Comparison of ENCODE assay signal across 24 cellular contexts in the genomic region with DNA sequence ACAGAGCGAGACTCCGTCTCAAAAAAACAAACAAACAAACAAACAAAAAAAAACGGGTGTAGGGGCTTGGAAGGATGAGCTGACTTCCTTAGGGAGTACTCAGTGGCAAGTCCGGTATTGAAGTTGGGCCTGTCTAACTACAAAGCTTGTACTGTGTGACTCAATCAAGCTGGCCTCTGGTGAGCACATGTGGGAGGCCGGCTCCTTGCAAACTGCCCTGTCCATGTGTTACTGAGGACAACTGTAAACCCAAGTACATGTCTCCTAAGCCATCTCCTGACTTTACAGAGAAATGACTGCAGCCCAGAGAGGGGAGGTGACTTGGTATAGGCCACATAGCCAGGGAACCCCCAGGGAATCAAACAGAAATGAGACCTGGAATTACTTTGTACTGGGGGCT. TPM values are rescaled to one million over a fixed set of nuclear protein-coding genes. Genes with fewer than 3 reads are reported as not detected.
DNase-seq lines count a peak whose midpoint lies in the region; ATAC-seq and TF ChIP-seq lines count a peak whose summit lies in the region.
"Had no signal": no experiment of that assay in that cellular context is flagged by ENCODE, and none has a peak within 500 bp of the region (broad histone marks: within the 10 kb centered on the region; RNA-seq: fewer than 3 reads in every experiment).

No MANE protein-coding gene starts in this region.

- H3K4me1 ChIP-seq in Peyer's patch (no peaks in the 10 kb centered on the region), esophagus muscularis mucosa (no peaks in the 10 kb centered on the region)

- H3K27me3 ChIP-seq in Peyer's patch = no peaks in the 10 kb centered on the region
- peaks cover 0 to 13% (median 0%) of the 10 kb centered on the region in 4 donors for H3K27me3 ChIP-seq in esophagus muscularis mucosa

- 65% methylated on average over 5 of the region's 5 CpGs for WGBS in esophagus muscularis mucosa

- DNase-seq in EH (ENCODE audit: low read depth) (peak; percentile 35), Peyer's patch (peak in 2 of 3 donors; percentile 4 to 14), fibroblast of peridontal ligament (ENCODE audit: extremely low read depth) (peak; percentile 39), posterior vena cava (ENCODE audit: low spot score) (peak; percentile 46), esophagus muscularis mucosa (ENCODE audit: extremely low spot score) (no peak), SK-N-DZ (ENCODE audit: low spot score) (no peak)
- DNase-seq in stimulated activated CD4-positive, alpha-beta T cell treated with anti-CD3 and anti-CD28 coated beads, Interleukin-4, amount 100 ng/mL, for 4 hours = no peak
- DNase-seq: activated CD4-positive, alpha-beta T cell treated with anti-CD3 and anti-CD28 coated beads, Interleukin-2, amount 10 ng/mL, durations not matched to agents 24 days and 14 days; activated CD8-positive, alpha-beta memory T cell treated with anti-CD3 and anti-CD28 coated beads, Interleukin-2, amount 50 U/mL, for 4 hours; activated gamma-delta T cell; amygdala; central memory CD4-positive, alpha-beta T cell; effector CD4-positive, alpha-beta T cell; Kasumi-1; mesenchymal stem cell; naive thymus-derived CD8-positive, alpha-beta T cell; NCI-H1105; NCI-H2081 treated with DMSO at 0.1 percent for 48 hours; NCI-H510A treated with DMSO at 0.1 percent for 48 hours; stimulated activated CD4-positive, alpha-beta T cell treated with anti-CD3 and anti-CD28 coated beads, Interleukin-12 subunit alpha, Interleukin-12 subunit beta, amount 100 ng/mL, for 4 hours had no signal

- TF ChIP-seq CTCF in Peyer's patch (IDR thresholded peaks at IDR 0.05) = no peak
- no peak for TF ChIP-seq CTCF in esophagus muscularis mucosa (IDR thresholded peaks at IDR 0.05)

- no peak overlapping the region for H3K4me3 ChIP-seq in Peyer's patch
- no peak overlapping the region for H3K4me3 ChIP-seq in esophagus muscularis mucosa

- H3K9me3 ChIP-seq in Peyer's patch (no peaks in the 10 kb centered on the region), esophagus muscularis mucosa (no peaks in the 10 kb centered on the region)

- H3K27ac ChIP-seq in Peyer's patch (no peak overlapping the region), esophagus muscularis mucosa (replicated peaks in 1 of 4) (no peak overlapping the region)
- H3K27ac ChIP-seq: RWPE1 had no signal

- no peak for TF ChIP-seq POLR2A in Peyer's patch (IDR thresholded peaks at IDR 0.05)
- no peak for TF ChIP-seq POLR2A in esophagus muscularis mucosa (IDR thresholded peaks at IDR 0.05; ENCODE audit: low read depth)

- no peak for ATAC-seq in GM19324 (IDR thresholded peaks at IDR 0.05; ENCODE audit: low FRiP score, unreplicated experiment)
- ATAC-seq: naive thymus-derived CD8-positive, alpha-beta T cell had no signal

- intact Hi-C loops in posterior vena cava (cut with DNase I) (no loop called here), esophagus muscularis mucosa (cut with DNase I) (no loop called here)

- TF ChIP-seq EP300 in esophagus muscularis mucosa (IDR thresholded peaks at IDR 0.05) = no peak

- H3K36me3 ChIP-seq in Peyer's patch = no peaks in the 10 kb centered on the region
- H3K36me3 ChIP-seq in esophagus muscularis mucosa = no peaks in the 10 kb centered on the region

RNA-seq across cellular contexts. Expression of gene RIBC2, which starts 11.6 kb away (rescaled TPM):
- total RNA-seq in Peyer's patch (10 to 100 TPM in 1 of 4 donors, under 1 TPM in 1, not detected in 2; 0.85 to 47.0 TPM), posterior vena cava (under 1 TPM in 1 of 2 donors, not detected in 1; 0.42 TPM), esophagus muscularis mucosa (not detected)
- 0.53 TPM in 1 of 2 replicates, not detected in the other for polyA plus RNA-seq in SK-N-DZ (2014; cell fraction: cytosol; rRNA removed)
- 0.51 TPM in 1 of 2 replicates, not detected in the other for polyA plus RNA-seq in SK-N-DZ (2014; cell fraction: nucleus; rRNA removed)
- total RNA-seq: naive thymus-derived CD8-positive, alpha-beta T cell had no signal
- polyA plus RNA-seq: naive thymus-derived CD8-positive, alpha-beta T cell had no signal

RNA-seq across cellular contexts. Expression of gene SMC1B, which starts 11.7 kb away (rescaled TPM):
- not detected for total RNA-seq in Peyer's patch
- total RNA-seq in posterior vena cava = not detected
- under 1 TPM in 1 of 4 donors, not detected in 3; 0.13 TPM for total RNA-seq in esophagus muscularis mucosa
- not detected in 2 replicates for polyA plus RNA-seq in SK-N-DZ (2014; cell fraction: cytosol; rRNA removed)
- polyA plus RNA-seq in SK-N-DZ (2014; cell fraction: nucleus; rRNA removed) = not detected in 2 replicates
- total RNA-seq: frontal cortex, HT1080 had no signal
- polyA plus RNA-seq: naive thymus-derived CD8-positive, alpha-beta T cell had no signal

Comparison
In these comparisons a context has a peak if more than half of its experiments do, and no peak if none do; other contexts are left out.
1. DNase-seq: peak in EH (single experiment), Peyer's patch (2 of 3), fibroblast of peridontal ligament (single experiment) and posterior vena cava (single experiment); none in esophagus muscularis mucosa (single experiment), SK-N-DZ (single experiment) and stimulated activated CD4-positive, alpha-beta T cell treated with anti-CD3 and anti-CD28 coated beads, Interleukin-4, amount 100 ng/mL, for 4 hours (0 of 2).